1 cellular context compared by ENCODE assay signal in the genomic region with DNA sequence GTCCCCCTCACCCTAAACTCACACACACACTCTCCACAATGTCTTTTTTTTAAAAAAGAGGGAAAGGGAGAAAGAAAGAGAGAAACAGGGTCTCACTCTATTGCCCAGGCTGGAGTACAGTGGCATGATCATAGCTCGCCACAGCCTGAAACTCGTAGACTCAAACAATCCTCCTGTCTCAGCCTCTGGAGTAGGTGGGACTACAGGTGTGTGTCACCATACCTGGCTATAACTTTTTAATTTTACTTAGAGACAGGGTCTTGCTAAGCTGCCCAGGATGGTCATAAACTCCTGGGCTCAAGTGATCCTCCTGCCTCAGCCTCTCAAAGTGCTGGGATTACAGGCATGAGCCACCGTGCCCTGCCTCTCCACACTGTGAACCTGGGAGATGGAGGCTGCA.
TF ChIP-seq lines count a peak whose summit lies in the region.

No MANE protein-coding gene starts in this region.

TF ChIP-seq in H1, 55 proteins besides CTCF, POLR2A, EP300 and RAD21:
- no peak for TF ChIP-seq TAF1 (IDR thresholded peaks at IDR 0.05; ENCODE audit: low read depth, low read length)
